In genomic region chr6:113049190-113049589, GRCh38 we compare ENCODE assay signal across 33 cellular contexts.
A peak's percentile ranks its signal among the peaks of the same experiment; 100 is the strongest.
DNase-seq lines count a peak whose midpoint lies in the region; ATAC-seq and TF ChIP-seq lines count a peak whose summit lies in the region.
"Had no signal": no experiment of that assay in that cellular context is flagged by ENCODE, and none has a peak within 500 bp of the region (broad histone marks: within the 10 kb centered on the region; RNA-seq: fewer than 3 reads in every experiment).

No MANE protein-coding gene starts in this region.

- H3K36me3 Mint-ChIP-seq in HFFc6 (ENCODE audit: low read depth) (peaks cover 10% of the 10 kb centered on the region), chondrocyte (ENCODE audit: low read depth) (no peaks in the 10 kb centered on the region), nephron (ENCODE audit: low read depth) (no peaks in the 10 kb centered on the region), natural killer cell (no peaks in the 10 kb centered on the region)
- H3K36me3 Mint-ChIP-seq: activated naive CD4-positive, alpha-beta T cell treated with anti-CD3 and anti-CD28 coated beads, Interleukin-2, amount 50 U/mL, for 72 hours; naive thymus-derived CD4-positive, alpha-beta T cell; WTC11 had no signal

- intact Hi-C loops in natural killer cell (cut with micrococcal nuclease) (no loop called here), stomach (cut with DNase I; ENCODE audit: low total_unique reads) (no loop called here)

- H3K27me3 Mint-ChIP-seq in HFFc6 (ENCODE audit: insufficient read depth) (peaks cover 2% of the 10 kb centered on the region; the same call in 1 of the 2 replicates), chondrocyte (ENCODE audit: low read depth) (no peaks in the 10 kb centered on the region), nephron (ENCODE audit: low read depth) (no peaks in the 10 kb centered on the region), natural killer cell (ENCODE audit: low read depth in 2 of 2) (no peaks in the 10 kb centered on the region)
- H3K27me3 Mint-ChIP-seq: activated CD4-positive, alpha-beta T cell treated with anti-CD3 and anti-CD28 coated beads, Interleukin-2, amount 10 ng/mL, durations not matched to agents 7 days and 5 days; naive thymus-derived CD4-positive, alpha-beta T cell; stimulated activated naive CD8-positive, alpha-beta T cell treated with anti-CD3 and anti-CD28 coated beads, Interleukin-15, Interleukin-2, amounts not matched to agents 100 ng/mL and 50 ng/mL, for 24 hours had no signal

- ATAC-seq in natural killer cell, result no peak
- ATAC-seq: activated naive CD4-positive, alpha-beta T cell treated with anti-CD3 and anti-CD28 coated beads, Interleukin-2, amount 50 U/mL, for 72 hours; naive thymus-derived CD4-positive, alpha-beta T cell; WTC11 had no signal

- H3K4me1 ChIP-seq in ACC112 (ENCODE audit: control insufficient read depth, insufficient read depth, low read length, unreplicated experiment) (peaks cover 41% of the 10 kb centered on the region), stomach (no peaks in the 10 kb centered on the region)
- H3K4me1 ChIP-seq: colonic mucosa, parathyroid adenoma, vagina had no signal

- H3K27me3 ChIP-seq in ACC112 (ENCODE audit: insufficient read depth, low read length) (no peaks in the 10 kb centered on the region), stomach (no peaks in the 10 kb centered on the region)
- H3K27me3 ChIP-seq: cardiac muscle cell, colonic mucosa, vagina had no signal

- H3K9me3 Mint-ChIP-seq in HFFc6 (no peaks in the 10 kb centered on the region), chondrocyte (ENCODE audit: low read depth) (no peaks in the 10 kb centered on the region), nephron (no peaks in the 10 kb centered on the region), natural killer cell (peaks cover 11 to 16% of the 10 kb centered on the region in 2 donors)
- H3K9me3 Mint-ChIP-seq: activated CD4-positive, alpha-beta T cell treated with anti-CD3 and anti-CD28 coated beads, Interleukin-2, amount 10 ng/mL, durations not matched to agents 7 days and 5 days; stimulated activated naive CD8-positive, alpha-beta T cell treated with anti-CD3 and anti-CD28 coated beads, Interleukin-15, Interleukin-2, amounts not matched to agents 100 ng/mL and 50 ng/mL, for 24 hours; WTC11 had no signal

- no peaks in the 10 kb centered on the region for H3K9me3 ChIP-seq in stomach
- H3K9me3 ChIP-seq: colonic mucosa, thoracic aorta, vagina had no signal

- TF ChIP-seq EP300 in stomach (IDR thresholded peaks at IDR 0.05), result no peak

- 84 to 89% (median 88%) methylated on average over 2 of the region's 2 CpGs for WGBS in stomach, 5 donors

- H3K36me3 ChIP-seq in ACC112 (ENCODE audit: insufficient read depth, low read length) (no peaks in the 10 kb centered on the region), stomach (no peaks in the 10 kb centered on the region)
- H3K36me3 ChIP-seq: cardiac muscle cell, colonic mucosa, thoracic aorta, vagina had no signal

- peaks cover 64% of the 10 kb centered on the region for H3K4me1 Mint-ChIP-seq in HFFc6 (ENCODE audit: low read depth)
- H3K4me1 Mint-ChIP-seq in chondrocyte (ENCODE audit: low read depth), result peaks cover 49% of the 10 kb centered on the region
- H3K4me1 Mint-ChIP-seq in nephron, result peaks cover 26% of the 10 kb centered on the region
- no peaks in the 10 kb centered on the region for H3K4me1 Mint-ChIP-seq in natural killer cell
- H3K4me1 Mint-ChIP-seq: activated CD4-positive, alpha-beta T cell treated with anti-CD3 and anti-CD28 coated beads, Interleukin-2, amount 10 ng/mL, durations not matched to agents 7 days and 5 days; naive thymus-derived CD4-positive, alpha-beta T cell had no signal

- no peak for TF ChIP-seq CTCF in HFFc6 (IDR thresholded peaks at IDR 0.05)
- no peak for TF ChIP-seq CTCF in chondrocyte (IDR thresholded peaks at IDR 0.05)
- no peak for TF ChIP-seq CTCF in nephron (IDR thresholded peaks at IDR 0.05; ENCODE audit: unreplicated experiment in 3 of 3)
- no peak for TF ChIP-seq CTCF in natural killer cell (IDR thresholded peaks at IDR 0.05)
- no peak for TF ChIP-seq CTCF in GM10266 (IDR thresholded peaks at IDR 0.05; ENCODE audit: control insufficient read depth, insufficient read depth, low read depth, missing control alignments)
- TF ChIP-seq CTCF in stomach (IDR thresholded peaks at IDR 0.05), result no peak

- H3K4me3 Mint-ChIP-seq in HFFc6 (peak overlapping the region; percentile 40; the same call in 1 of the 2 replicates), chondrocyte (ENCODE audit: unreplicated experiment) (no peak overlapping the region), nephron (no peak overlapping the region), natural killer cell (no peak overlapping the region)
- H3K4me3 Mint-ChIP-seq: activated CD4-positive, alpha-beta T cell treated with anti-CD3 and anti-CD28 coated beads, Interleukin-2, amount 10 ng/mL, durations not matched to agents 7 days and 5 days; naive thymus-derived CD4-positive, alpha-beta T cell; stimulated activated naive CD8-positive, alpha-beta T cell treated with anti-CD3 and anti-CD28 coated beads, Interleukin-15, Interleukin-2, amounts not matched to agents 100 ng/mL and 50 ng/mL, for 24 hours; WTC11 had no signal

- H3K27ac Mint-ChIP-seq in HFFc6 (peak overlapping the region; percentile 80), chondrocyte (ENCODE audit: unreplicated experiment) (peak overlapping the region; percentile 65), nephron (peak overlapping the region; percentile 51 to 68 (median 54)), natural killer cell (no peak overlapping the region)
- H3K27ac Mint-ChIP-seq: activated CD4-positive, alpha-beta T cell treated with anti-CD3 and anti-CD28 coated beads, Interleukin-2, amount 10 ng/mL, durations not matched to agents 7 days and 5 days; activated naive CD4-positive, alpha-beta T cell treated with anti-CD3 and anti-CD28 coated beads, Interleukin-2, amount 50 U/mL, for 72 hours; naive thymus-derived CD4-positive, alpha-beta T cell; stimulated activated naive CD8-positive, alpha-beta T cell treated with anti-CD3 and anti-CD28 coated beads, Interleukin-15, Interleukin-2, amounts not matched to agents 100 ng/mL and 50 ng/mL, for 24 hours; WTC11 had no signal

- peak overlapping the region; percentile 64 for H3K27ac ChIP-seq in ACC112 (ENCODE audit: low read depth, low read length)
- no peak overlapping the region for H3K27ac ChIP-seq in stomach
- H3K27ac ChIP-seq: cardiac muscle cell, colonic mucosa, parathyroid adenoma, thoracic aorta, vagina had no signal

- DNase-seq in HFFc6 (no peak), chondrocyte (ENCODE audit: low spot score) (no peak), natural killer cell (no peak), GM10266 (ENCODE audit: extremely low spot score) (no peak), stomach (no peak)
- DNase-seq in stimulated activated CD4-positive, alpha-beta T cell treated with anti-CD3 and anti-CD28 coated beads, Interleukin-12 subunit alpha, Interleukin-12 subunit beta, amount 100 ng/mL, for 4 hours, result no peak
- DNase-seq: activated CD4-positive, alpha-beta T cell treated with anti-CD3 and anti-CD28 coated beads, Interleukin-2, amount 10 ng/mL, durations not matched to agents 7 days and 5 days; activated effector memory CD4-positive, alpha-beta T cell treated with Interleukin-2 at 50 U/mL for 16 hours; amygdala; Calu3; colonic mucosa; DND-41; effector CD8-positive, alpha-beta T cell; GOT3; kidney; midbrain; naive thymus-derived CD4-positive, alpha-beta T cell; NCI-H1048; NCI-H187; NCI-H2171 treated with DMSO at 0.1 percent for 48 hours; NCI-H510A; RPMI8226; stimulated activated CD8-positive, alpha-beta memory T cell treated with anti-CD3 and anti-CD28 coated beads, Interleukin-4, amount 100 ng/mL, for 48 hours; T-helper 1 cell had no signal

- peak overlapping the region; percentile 31 for H2AFZ ChIP-seq in ACC112 (ENCODE audit: low read length, unreplicated experiment)
- H2AFZ ChIP-seq: parathyroid adenoma had no signal

- no peak for TF ChIP-seq POLR2A in stomach (IDR thresholded peaks at IDR 0.05)

- H3K4me3 ChIP-seq in ACC112 (ENCODE audit: low read depth, low read length), result no peak overlapping the region
- H3K4me3 ChIP-seq in stomach, result no peak overlapping the region
- H3K4me3 ChIP-seq: cardiac muscle cell, colonic mucosa, thoracic aorta, vagina had no signal

- no peaks in the 10 kb centered on the region for H3K79me2 ChIP-seq in ACC112 (ENCODE audit: control insufficient read depth, insufficient read depth, low read length, unreplicated experiment)
- H3K79me2 ChIP-seq: parathyroid adenoma had no signal

Comparison
In these comparisons a context has a peak if more than half of its experiments do, and no peak if none do; other contexts are left out.
1. H3K27ac Mint-ChIP-seq: peak in HFFc6 (single experiment), chondrocyte (single experiment) and nephron (3 of 3); none in natural killer cell (0 of 2).